ENCODE assay signal across 8 cellular contexts in genomic region chr1:171313835-171314320, GRCh38. TPM values are rescaled to one million over a fixed set of nuclear protein-coding genes. Genes with fewer than 3 reads are reported as not detected.
A peak's percentile ranks its signal among the peaks of the same experiment; 100 is the strongest.
DNase-seq lines count a peak whose midpoint lies in the region; ATAC-seq and TF ChIP-seq lines count a peak whose summit lies in the region.

TSS of gene FMO4 (plus strand) at chr1:171314183. CDS start at chr1:171319826, 5,643 bp downstream.

- H3K4me1 ChIP-seq in right cardiac atrium (ENCODE audit: control insufficient read depth, insufficient read depth, low read length) = no peaks in the 10 kb centered on the region

- in situ Hi-C loops in GM13976 (cut with MboI; ENCODE audit: low sequenced_read_pairs, unreplicated experiment) = no loop called here

- WGBS in right cardiac atrium = under 1% methylated on average over 10 of the region's 10 CpGs

- intact Hi-C loops in right cardiac atrium (cut with DNase I) = loop anchor here in 3 of 4 donors (5.0 to 10.0 kb wide), 3 partner anchors 62 to 229 kb away; partner anchors contain the start of gene FMO1 (in 2 of the 3)

- TF ChIP-seq CTCF in GM13976 (IDR thresholded peaks at IDR 0.05; ENCODE audit: borderline replicate concordance, control extremely low read depth, extremely low read depth, insufficient read depth, missing control alignments) = peak; percentile 67

- no peaks in the 10 kb centered on the region for H3K9me3 ChIP-seq in right cardiac atrium (ENCODE audit: control insufficient read depth, low read length)

- no peaks in the 10 kb centered on the region for H3K27me3 ChIP-seq in right cardiac atrium (ENCODE audit: control insufficient read depth, insufficient read depth)

- ATAC-seq in HG02870 (IDR thresholded peaks at IDR 0.05; ENCODE audit: unreplicated experiment) = peak; percentile 100
- peak; percentile 100 for ATAC-seq in right cardiac atrium

- H3K27ac ChIP-seq in right cardiac atrium (ENCODE audit: low read length) = no peak within 1 kb of the TSS

- peak within 1 kb of the TSS; percentile 70 for H3K4me3 ChIP-seq in right cardiac atrium (ENCODE audit: low read length)

- DNase-seq in GM13976 (ENCODE audit: low spot score) (peak; percentile 73), NCI-H1436 treated with DMSO at 0.1 percent for 48 hours (lab: John Stamatoyannopoulos, UW) (peak; percentile 79), T follicular helper cell (ENCODE audit: low read depth) (peak; percentile 80), amygdala (lab: John Stamatoyannopoulos, UW) (peak in 55 of 56 donors; percentile 2 to 92 (median 70)), right cardiac atrium (peak; percentile 82 to 88 (median 84)), renal cortical epithelial cell (ENCODE audit: low read depth) (peak; percentile 99), mesenteric fat pad (ENCODE audit: low spot score) (no peak)

RNA-seq across cellular contexts. Expression of gene FMO4, which starts in this region (rescaled TPM):
- 1 to 10 TPM; 2.8 to 6.3 (median 4.1) TPM for total RNA-seq in right cardiac atrium
- 5.5 TPM for polyA plus RNA-seq in right cardiac atrium
- total RNA-seq in renal cortical epithelial cell = 3.5 and 6.0 TPM in 2 replicates
- total RNA-seq in mesenteric fat pad = 3.6 TPM
